In genomic region chr2:38876407-38876806, GRCh38 we compare ENCODE assay signal across 8 cellular contexts.
A peak's percentile ranks its signal among the peaks of the same experiment; 100 is the strongest.
DNase-seq lines count a peak whose midpoint lies in the region; ATAC-seq and TF ChIP-seq lines count a peak whose summit lies in the region.

No MANE protein-coding gene starts in this region.

- peak overlapping the region; percentile 98 for H3K27ac Mint-ChIP-seq in stimulated activated naive B cell treated with anti-CD40 and anti-IgM and Interleukin-4, amounts not matched to agents 10 μg/mL and 1 μg/mL and 100 μg/mL, for 72 hours

- H3K4me3 Mint-ChIP-seq in stimulated activated naive B cell treated with anti-CD40 and anti-IgM and Interleukin-4, amounts not matched to agents 10 μg/mL and 1 μg/mL and 100 μg/mL, for 72 hours: peak overlapping the region; percentile 95 to 97

- no peak for TF ChIP-seq CTCF in WERI-Rb-1 (IDR thresholded peaks at IDR 0.05; ENCODE audit: low read depth, low read length)

- peaks cover 19 to 25% of the 10 kb centered on the region in 2 donors for H3K36me3 Mint-ChIP-seq in stimulated activated naive B cell treated with anti-CD40 and anti-IgM and Interleukin-4, amounts not matched to agents 10 μg/mL and 1 μg/mL and 100 μg/mL, for 72 hours

- H3K27me3 ChIP-seq in WERI-Rb-1 (ENCODE audit: insufficient read depth, low read depth, severe bottlenecking): no peaks in the 10 kb centered on the region

- peaks cover 15 to 20% of the 10 kb centered on the region in 2 donors for H3K4me1 Mint-ChIP-seq in stimulated activated naive B cell treated with anti-CD40 and anti-IgM and Interleukin-4, amounts not matched to agents 10 μg/mL and 1 μg/mL and 100 μg/mL, for 72 hours

- H3K27me3 Mint-ChIP-seq in stimulated activated naive B cell treated with anti-CD40 and anti-IgM and Interleukin-4, amounts not matched to agents 10 μg/mL and 1 μg/mL and 100 μg/mL, for 72 hours: no peaks in the 10 kb centered on the region

- ATAC-seq in stimulated activated naive B cell treated with anti-CD40 and anti-IgM and Interleukin-4, amounts not matched to agents 10 μg/mL and 1 μg/mL and 100 μg/mL, for 72 hours (replicated peaks): no peak
- no peak for ATAC-seq in GM19351 (IDR thresholded peaks at IDR 0.05; ENCODE audit: unreplicated experiment)
- ATAC-seq in GM18498 (IDR thresholded peaks at IDR 0.05; ENCODE audit: unreplicated experiment): no peak
- ATAC-seq in HG03139 (IDR thresholded peaks at IDR 0.05; ENCODE audit: unreplicated experiment): no peak

- H3K9me3 ChIP-seq in WERI-Rb-1 (ENCODE audit: severe bottlenecking): no peaks in the 10 kb centered on the region

- H3K36me3 ChIP-seq in WERI-Rb-1: no peaks in the 10 kb centered on the region

- DNase-seq in NCI-H2227 (lab: John Stamatoyannopoulos, UW; ENCODE audit: unreplicated experiment): peak; percentile 13
- no peak for DNase-seq in NCI-H2227 treated with DMSO at 0.1 percent for 48 hours (lab: John Stamatoyannopoulos, UW)
- DNase-seq in WERI-Rb-1: no peak
- no peak for DNase-seq in stimulated activated naive B cell treated with anti-CD40 and anti-IgM and Interleukin-4, amounts not matched to agents 10 μg/mL and 1 μg/mL and 100 μg/mL, for 72 hours

- peaks cover 0 to under 1% of the 10 kb centered on the region in 2 donors for H3K9me3 Mint-ChIP-seq in stimulated activated naive B cell treated with anti-CD40 and anti-IgM and Interleukin-4, amounts not matched to agents 10 μg/mL and 1 μg/mL and 100 μg/mL, for 72 hours

- H3K27ac ChIP-seq in WERI-Rb-1: no peak overlapping the region; the same call in 1 of the 2 replicates

- H3K4me3 ChIP-seq in WERI-Rb-1 (ENCODE audit: low read depth, low read length): peak overlapping the region; percentile 90
- H3K4me3 ChIP-seq in iPS-11a (ENCODE audit: low read depth, low read length): peak overlapping the region; percentile 99
